Comparison of ENCODE assay signal across 9 cellular contexts in the genomic region with DNA sequence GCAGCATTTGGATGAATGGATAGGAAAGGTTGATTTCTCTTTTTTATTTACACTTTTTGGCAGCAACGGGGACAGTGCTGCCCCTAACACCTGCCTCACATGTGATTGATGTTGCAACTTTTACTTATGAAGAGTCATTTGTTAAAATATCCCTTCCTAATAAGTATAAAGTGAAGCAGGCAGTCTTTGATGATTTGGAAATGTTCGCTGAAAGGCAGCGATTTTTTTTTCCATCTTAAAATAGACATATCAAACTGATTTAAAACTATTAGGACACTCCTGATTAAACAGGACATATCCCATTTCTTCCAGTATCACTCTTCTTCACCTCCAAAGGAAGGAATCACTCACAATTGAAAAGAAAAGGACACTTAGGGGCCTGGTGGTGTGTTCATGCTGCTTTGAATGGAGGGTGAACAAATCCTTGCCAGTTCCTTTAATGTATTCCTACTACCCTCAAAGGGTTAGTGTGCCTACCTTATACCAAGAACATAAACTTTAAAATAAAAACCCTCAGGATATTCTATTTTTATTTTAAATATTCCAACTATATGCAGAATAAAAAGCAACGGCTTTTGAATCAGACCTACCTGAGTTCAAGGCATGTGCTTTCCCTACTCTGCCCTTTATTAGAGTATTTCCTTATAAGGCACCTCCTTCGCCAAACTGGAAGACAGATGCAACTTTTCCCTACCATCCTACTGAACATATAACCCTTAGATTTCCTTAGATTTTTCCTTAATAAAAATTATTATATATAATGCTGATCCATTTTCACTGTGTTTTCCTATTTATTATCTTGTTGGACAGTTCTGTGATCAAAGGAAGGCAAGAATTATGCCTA. TPM values are rescaled to one million over a fixed set of nuclear protein-coding genes. Genes with fewer than 3 reads are reported as not detected.
DNase-seq lines count a peak whose midpoint lies in the region; ATAC-seq and TF ChIP-seq lines count a peak whose summit lies in the region.
"Had no signal": no experiment of that assay in that cellular context is flagged by ENCODE, and none has a peak within 500 bp of the region (broad histone marks: within the 10 kb centered on the region; RNA-seq: fewer than 3 reads in every experiment).

No MANE protein-coding gene starts in this region.

- no peaks in the 10 kb centered on the region for H3K27me3 ChIP-seq in SU-DHL-6 (ENCODE audit: low read length)
- no peaks in the 10 kb centered on the region for H3K27me3 ChIP-seq in iPS-20b (ENCODE audit: insufficient read depth, low read length)

- no peaks in the 10 kb centered on the region for H4K20me1 ChIP-seq in SU-DHL-6 (ENCODE audit: low read depth, low read length)

- H3K36me3 Mint-ChIP-seq in type B pancreatic cell: peaks cover 4% of the 10 kb centered on the region

- H3K9me3 ChIP-seq in SU-DHL-6 (ENCODE audit: insufficient read depth, low read length): no peaks in the 10 kb centered on the region
- H3K9me3 ChIP-seq in iPS-20b (ENCODE audit: insufficient read depth, low read depth, low read length): no peaks in the 10 kb centered on the region

- H2AFZ ChIP-seq in SU-DHL-6 (ENCODE audit: low read depth, low read length, severe bottlenecking): peak overlapping the region; percentile 94

- H3K27ac ChIP-seq in SU-DHL-6 (ENCODE audit: low read depth, low read length) (peak overlapping the region; percentile 84), iPS-20b (ENCODE audit: low read length) (peak overlapping the region; percentile 9), substantia nigra (ENCODE audit: low read depth, low read length, poor library complexity, severe bottlenecking) (peak overlapping the region; percentile 88)

- peaks cover 36% of the 10 kb centered on the region for H3K4me1 Mint-ChIP-seq in type B pancreatic cell (ENCODE audit: unreplicated experiment)

- H3F3A ChIP-seq in SU-DHL-6 (ENCODE audit: insufficient read depth): no peaks in the 10 kb centered on the region; the same call in 1 of the 2 replicates

- in situ Hi-C loops in ACHN (cut with HindIII; ENCODE audit: low pct_ligation_motif_present, low pct_unique_long_range_greater_than_20kb, low sequenced_read_pairs): no loop called here

- H3K9me3 Mint-ChIP-seq in type B pancreatic cell: no peaks in the 10 kb centered on the region
- H3K9me3 Mint-ChIP-seq: activated naive CD4-positive, alpha-beta T cell treated with anti-CD3 and anti-CD28 coated beads, Interleukin-2, amount 10 ng/mL, durations not matched to agents 7 days and 5 days had no signal

- H3K9me2 ChIP-seq in SU-DHL-6 (replicated peaks; ENCODE audit: insufficient read depth, low read length): no peaks in the 10 kb centered on the region

- H3K27ac Mint-ChIP-seq in type B pancreatic cell: no peak overlapping the region
- H3K27ac Mint-ChIP-seq: activated naive CD4-positive, alpha-beta T cell treated with anti-CD3 and anti-CD28 coated beads, Interleukin-2, amount 10 ng/mL, durations not matched to agents 7 days and 5 days had no signal

- no peak overlapping the region for H3K4me3 Mint-ChIP-seq in type B pancreatic cell
- H3K4me3 Mint-ChIP-seq: activated naive CD4-positive, alpha-beta T cell treated with anti-CD3 and anti-CD28 coated beads, Interleukin-2, amount 10 ng/mL, durations not matched to agents 7 days and 5 days had no signal

- no peaks in the 10 kb centered on the region for H3K27me3 Mint-ChIP-seq in type B pancreatic cell
- H3K27me3 Mint-ChIP-seq: activated naive CD4-positive, alpha-beta T cell treated with anti-CD3 and anti-CD28 coated beads, Interleukin-2, amount 10 ng/mL, durations not matched to agents 7 days and 5 days had no signal

- DNase-seq in NOMO-1 treated with DMSO at 0.1 percent for 48 hours (lab: John Stamatoyannopoulos, UW; ENCODE audit: unreplicated experiment): peak; percentile 7
- DNase-seq in NOMO-1 treated with dmso at 0.1 percent for 144 hours (lab: John Stamatoyannopoulos, UW; ENCODE audit: unreplicated experiment): no peak
- DNase-seq in substantia nigra (lab: John Stamatoyannopoulos, UW): no peak
- no peak for DNase-seq in type B pancreatic cell (ENCODE audit: extremely low spot score, unreplicated experiment)
- no peak for DNase-seq in ACHN
- DNase-seq: activated naive CD4-positive, alpha-beta T cell treated with anti-CD3 and anti-CD28 coated beads, Interleukin-2, amount 10 ng/mL, durations not matched to agents 7 days and 5 days had no signal

- TF ChIP-seq CTCF in SU-DHL-6 (IDR thresholded peaks at IDR 0.05; ENCODE audit: insufficient read depth, low read length, poor library complexity, severe bottlenecking) (no peak), type B pancreatic cell (conservative IDR thresholded peaks at IDR 0.05) (no peak)

- H3K4me2 ChIP-seq in SU-DHL-6 (ENCODE audit: low read depth, low read length, poor library complexity, severe bottlenecking): peak overlapping the region; percentile 97

- peaks cover 40% of the 10 kb centered on the region for H3K79me2 ChIP-seq in SU-DHL-6 (ENCODE audit: insufficient read depth, low read length)

- ATAC-seq in HG02610 (IDR thresholded peaks at IDR 0.05; ENCODE audit: unreplicated experiment): no peak

- H3K4me1 ChIP-seq in iPS-20b (ENCODE audit: insufficient read depth, low read length): peaks cover 6% of the 10 kb centered on the region; the same call in 1 of the 2 replicates

- H3K4me3 ChIP-seq in SU-DHL-6 (ENCODE audit: insufficient read depth, low read length, poor library complexity, severe bottlenecking): peak overlapping the region; percentile 69
- peak overlapping the region; percentile 96 for H3K4me3 ChIP-seq in iPS-20b (ENCODE audit: low read length)

- H3K36me3 ChIP-seq in SU-DHL-6 (ENCODE audit: low read length) (no peaks in the 10 kb centered on the region), iPS-20b (ENCODE audit: insufficient read depth, low read depth, low read length) (0 out of 2 replicates have a peak, but pooled peaks cover 6% of the 10 kb centered on the region)

- H3K9ac ChIP-seq in SU-DHL-6 (ENCODE audit: low read length) (peak overlapping the region; percentile 83), iPS-20b (ENCODE audit: low read depth, low read length) (peak overlapping the region; percentile 96)

RNA-seq across cellular contexts. Expression of a gene that starts 1.1 kb away (rescaled TPM):
- total RNA-seq in type B pancreatic cell (ENCODE audit: low replicate concordance): 23.1 and 28.5 TPM in 2 replicates

RNA-seq across cellular contexts. Expression of a gene that starts 1.5 kb away (rescaled TPM):
- 41.9 and 48.0 TPM in 2 replicates for total RNA-seq in type B pancreatic cell (ENCODE audit: low replicate concordance)

Comparison
In these comparisons a context has a peak if more than half of its experiments do, and no peak if none do; other contexts are left out.
1. H3K27ac ChIP-seq: peak in every context shown above with its lines; median percentile 88 in substantia nigra; 84 in SU-DHL-6; 9 in iPS-20b.